In genomic region chr16:29613307-29614057, GRCh38 we compare ENCODE assay signal across 8 cellular contexts. TPM values are rescaled to one million over a fixed set of nuclear protein-coding genes. Genes with fewer than 3 reads are reported as not detected.
DNase-seq lines count a peak whose midpoint lies in the region; ATAC-seq, FAIRE-seq and TF ChIP-seq lines count a peak whose summit lies in the region.
"Not testable (repeated sequence)": the region's sequence is repeated elsewhere in the genome, so short reads cannot be mapped to it uniquely, and the experiment has no call there.

No MANE protein-coding gene starts in this region.

- H3K9me3 ChIP-seq in A673 (ENCODE audit: low read depth, low read length, poor library complexity, severe bottlenecking); keratinocyte (ENCODE audit: control insufficient read depth, low read depth, low read length); smooth muscle cell (replicated peaks; ENCODE audit: low read depth): not testable (repeated sequence)

- not testable (repeated sequence) for FAIRE-seq in keratinocyte (lab: Jason Lieb, UNC)

- H2AFZ ChIP-seq in keratinocyte (ENCODE audit: control insufficient read depth, low read length): peak overlapping the region; percentile 66
- not testable (repeated sequence) for H2AFZ ChIP-seq in smooth muscle cell (ENCODE audit: low read depth)

- intact Hi-C loops in A673 (cut with micrococcal nuclease; ENCODE audit: unreplicated experiment): not testable (repeated sequence)

- peak overlapping the region; percentile 57 for H3K27ac ChIP-seq in A673 (ENCODE audit: low read depth, low read length, poor library complexity, severe bottlenecking)
- H3K27ac ChIP-seq in keratinocyte (ENCODE audit: control insufficient read depth, insufficient read depth, low read length): peak overlapping the region; percentile 78
- H3K27ac ChIP-seq in smooth muscle cell (ENCODE audit: low read depth): peak overlapping the region; percentile 87

- not testable (repeated sequence) for H4K20me1 ChIP-seq in keratinocyte (ENCODE audit: control insufficient read depth, extremely low read depth, insufficient read depth, low read length); smooth muscle cell (ENCODE audit: low read depth)

- DNase-seq in A673 (ENCODE audit: low spot score) (peak; percentile 92), NCI-H748 treated with DMSO at 0.1 percent for 48 hours (lab: John Stamatoyannopoulos, UW) (peak; percentile 6), cerebellum (ENCODE audit: low spot score) (peak; percentile 76), smooth muscle cell (lab: John Stamatoyannopoulos, UW; ENCODE audit: unreplicated experiment) (peak; percentile 56)
- peak; percentile 95 for DNase-seq in activated CD4-positive, alpha-beta T cell treated with anti-CD3 and anti-CD28 coated beads for 48 hours
- not testable (repeated sequence) for DNase-seq in keratinocyte (ENCODE audit: low read depth, low spot score)

- peak overlapping the region; percentile 85 for H3K9ac ChIP-seq in keratinocyte (ENCODE audit: control insufficient read depth, extremely low read depth, insufficient read depth, low read length)
- peak overlapping the region; percentile 77 for H3K9ac ChIP-seq in smooth muscle cell (ENCODE audit: low read depth)

- not testable (repeated sequence) for TF ChIP-seq CTCF in A673 (conservative IDR thresholded peaks at IDR 0.05; ENCODE audit: low read depth, low read length); keratinocyte (optimal IDR thresholded peaks at IDR 0.05 in 1 of 3, IDR thresholded peaks at IDR 0.05 in 1 of 3, conservative IDR thresholded peaks at IDR 0.05 in 1 of 3; ENCODE audit: extremely low read depth in 1 of 3, insufficient read depth in 2 of 3, low read length in 3 of 3); smooth muscle cell (IDR thresholded peaks at IDR 0.05; ENCODE audit: borderline replicate concordance, insufficient read depth, poor library complexity, severe bottlenecking)

- peak overlapping the region; percentile 51 for H3K4me2 ChIP-seq in keratinocyte (ENCODE audit: control insufficient read depth, extremely low read depth, insufficient read depth, low read depth, low read length)
- peak overlapping the region; percentile 95 for H3K4me2 ChIP-seq in smooth muscle cell

- H3K36me3 ChIP-seq in A673 (ENCODE audit: insufficient read depth, low read length, poor library complexity, severe bottlenecking); keratinocyte (ENCODE audit: control insufficient read depth in 2 of 2, extremely low read depth in 1 of 2, insufficient read depth in 2 of 2, low read length in 2 of 2); smooth muscle cell (ENCODE audit: low read depth): not testable (repeated sequence)

- not testable (repeated sequence) for H3K9me1 ChIP-seq in keratinocyte (ENCODE audit: control insufficient read depth, extremely low read depth, insufficient read depth, low read length)

- 5% methylated on average over 40 of the region's 100 CpGs for WGBS in smooth muscle cell (ENCODE audit: low lambda C conversion rate)

- dilution Hi-C loops in keratinocyte (cut with MboI; ENCODE audit: extremely low pct_ligation_motif_present, low sequenced_read_pairs): not testable (repeated sequence)

- not testable (repeated sequence) for H3F3A ChIP-seq in smooth muscle cell (ENCODE audit: low read depth)

- not testable (repeated sequence) for H3K4me1 ChIP-seq in A673 (ENCODE audit: insufficient read depth, low read length, poor library complexity, severe bottlenecking); keratinocyte (ENCODE audit: control insufficient read depth, extremely low read depth, insufficient read depth, low read length); smooth muscle cell (ENCODE audit: low read depth)

- CTCF ChIA-PET in A673 (lab: Charles Lee): not testable (repeated sequence)

- H3K79me2 ChIP-seq in keratinocyte (ENCODE audit: control insufficient read depth, insufficient read depth, low read length): peaks cover 24% of the 10 kb centered on the region
- not testable (repeated sequence) for H3K79me2 ChIP-seq in smooth muscle cell (ENCODE audit: low read depth)

- H3K27me3 ChIP-seq in A673 (replicated peaks; ENCODE audit: insufficient read depth, low read depth, low read length, poor library complexity); keratinocyte (ENCODE audit: control insufficient read depth, extremely low read depth, insufficient read depth, low read length); smooth muscle cell (ENCODE audit: low read depth): not testable (repeated sequence)

- ATAC-seq in GM18868 (IDR thresholded peaks at IDR 0.05; ENCODE audit: unreplicated experiment) (peak; percentile 38), HG03520 (IDR thresholded peaks at IDR 0.05; ENCODE audit: unreplicated experiment) (peak; percentile 42)

- H3K4me3 ChIP-seq in A673 (ENCODE audit: low read depth, low read length, poor library complexity, severe bottlenecking) (peak overlapping the region; percentile 74), keratinocyte (ENCODE audit: control insufficient read depth in 2 of 3, extremely low read depth in 1 of 3, insufficient read depth in 2 of 3, low read depth in 1 of 3, low read length in 3 of 3) (peak overlapping the region; percentile 65 to 75 (median 69)), smooth muscle cell (peak overlapping the region; percentile 62)

- POLR2A ChIA-PET in A673 (lab: Charles Lee; ENCODE audit: low non-redundant PET): interaction anchor here (0.6 kb wide), 1 partner anchor 312 kb away, joined by 3 read pairs; no protein-coding TSS in a partner anchor

- BruUV-seq in A673 (replicated peaks; lab: Mats Ljungman, UMichigan): not testable (repeated sequence)

RNA-seq across cellular contexts. Expression of gene SPN, which starts 49.6 kb away (rescaled TPM):
- total RNA-seq in A673 (2021) (not detected in 2 replicates), cerebellum (0.36 TPM), smooth muscle cell (not detected in 2 replicates)
- polyA plus RNA-seq in keratinocyte (0.01 to 0.07 TPM in 2 of 3 replicates, not detected in the other), smooth muscle cell (not detected in 2 replicates)
- not detected for polyA plus RNA-seq in keratinocyte (2011; ENCODE audit: low read depth)
- not detected in 2 replicates for polyA plus RNA-seq in keratinocyte (2011; cell fraction: cytosol; rRNA removed)
- polyA plus RNA-seq in keratinocyte (2011; cell fraction: nucleus; rRNA removed): not detected in 2 replicates
- polyA plus RNA-seq in keratinocyte (2012; ENCODE audit: low replicate concordance): not detected in 2 replicates
- polyA minus RNA-seq in keratinocyte: 0.03 TPM in 1 of 3 replicates, not detected in the others
- not detected for polyA minus RNA-seq in keratinocyte (2011; cell fraction: cytosol; rRNA and poly(A)+ RNA removed)
- polyA minus RNA-seq in keratinocyte (2011; cell fraction: nucleus; rRNA and poly(A)+ RNA removed): not detected in 2 replicates
